ENCODE assay signal across 17 cellular contexts in genomic region chr6:85453490-85453889, GRCh38. TPM values are rescaled to one million over a fixed set of nuclear protein-coding genes. Genes with fewer than 3 reads are reported as not detected.
DNase-seq lines count a peak whose midpoint lies in the region; ATAC-seq lines count a peak whose summit lies in the region.
"Had no signal": no experiment of that assay in that cellular context is flagged by ENCODE, and none has a peak within 500 bp of the region (broad histone marks: within the 10 kb centered on the region; RNA-seq: fewer than 3 reads in every experiment).

No MANE protein-coding gene starts in this region.

- 63 to 82% methylated on average over 2 of the region's 2 CpGs for WGBS in GM23248 (ENCODE audit: low coverage in 1 of 2, low lambda C conversion rate in 2 of 2, missing lambda C conversion rate in 2 of 2), 2 experiments

- ATAC-seq in activated CD8-positive, alpha-beta memory T cell treated with anti-CD3 and anti-CD28 coated beads, Interleukin-2, amount 10 ng/mL, durations not matched to agents 7 days and 5 days: no peak
- ATAC-seq in GM21717 (IDR thresholded peaks at IDR 0.05; ENCODE audit: unreplicated experiment) (no peak), HG03378 (IDR thresholded peaks at IDR 0.05; ENCODE audit: unreplicated experiment) (no peak), HG03460 (IDR thresholded peaks at IDR 0.05; ENCODE audit: unreplicated experiment) (no peak)

- peaks cover 93% of the 10 kb centered on the region for H3K79me2 ChIP-seq in GM23248 (ENCODE audit: insufficient read depth)

- peak overlapping the region; percentile 91; the same call in 1 of the 2 replicates for H3K9ac ChIP-seq in GM23248
- H3K9ac ChIP-seq in adipocyte (ENCODE audit: low read length): no peak overlapping the region
- peak overlapping the region; percentile 99 for H3K9ac ChIP-seq in skeletal muscle satellite cell (ENCODE audit: low read depth, low read length)

- H3K27me3 Mint-ChIP-seq in activated CD8-positive, alpha-beta memory T cell treated with anti-CD3 and anti-CD28 coated beads, Interleukin-2, amount 10 ng/mL, durations not matched to agents 7 days and 5 days: peaks cover 11% of the 10 kb centered on the region

- peak overlapping the region; percentile 94 for H3K27ac Mint-ChIP-seq in activated CD8-positive, alpha-beta memory T cell treated with anti-CD3 and anti-CD28 coated beads, Interleukin-2, amount 10 ng/mL, durations not matched to agents 7 days and 5 days
- H3K27ac Mint-ChIP-seq: activated CD4-positive, alpha-beta T cell treated with anti-CD3 and anti-CD28 coated beads, Interleukin-2, amount 10 ng/mL, durations not matched to agents 7 days and 5 days; H9 had no signal

- H3K27me3 ChIP-seq in GM23248 (replicated peaks; ENCODE audit: insufficient read depth) (no peaks in the 10 kb centered on the region), adipocyte (replicated peaks; ENCODE audit: control insufficient read depth, insufficient read depth, low read length) (no peaks in the 10 kb centered on the region), skeletal muscle satellite cell (ENCODE audit: control insufficient read depth, insufficient read depth, low read length) (no peaks in the 10 kb centered on the region)

- H3K4me3 Mint-ChIP-seq in activated CD8-positive, alpha-beta memory T cell treated with anti-CD3 and anti-CD28 coated beads, Interleukin-2, amount 10 ng/mL, durations not matched to agents 7 days and 5 days: peak overlapping the region; percentile 92
- H3K4me3 Mint-ChIP-seq: activated CD4-positive, alpha-beta T cell treated with anti-CD3 and anti-CD28 coated beads, Interleukin-2, amount 10 ng/mL, durations not matched to agents 7 days and 5 days; H9 had no signal

- no peaks in the 10 kb centered on the region for H3K9me3 Mint-ChIP-seq in activated CD8-positive, alpha-beta memory T cell treated with anti-CD3 and anti-CD28 coated beads, Interleukin-2, amount 10 ng/mL, durations not matched to agents 7 days and 5 days (ENCODE audit: low read depth)
- H3K9me3 Mint-ChIP-seq: activated CD4-positive, alpha-beta T cell treated with anti-CD3 and anti-CD28 coated beads, Interleukin-2, amount 10 ng/mL, durations not matched to agents 7 days and 5 days; H9 had no signal

- H3K4me3 ChIP-seq in GM23248: peak overlapping the region; percentile 96
- peak overlapping the region; percentile 97 for H3K4me3 ChIP-seq in adipocyte (ENCODE audit: low read length)
- peak overlapping the region; percentile 97 for H3K4me3 ChIP-seq in skeletal muscle satellite cell (ENCODE audit: low read length)
- H3K4me3 ChIP-seq: colonic mucosa, lung had no signal

- H3K4me1 Mint-ChIP-seq in activated CD8-positive, alpha-beta memory T cell treated with anti-CD3 and anti-CD28 coated beads, Interleukin-2, amount 10 ng/mL, durations not matched to agents 7 days and 5 days: peaks cover 77% of the 10 kb centered on the region

- H3K36me3 ChIP-seq in GM23248 (ENCODE audit: low read depth) (peaks cover 13% of the 10 kb centered on the region; the same call in 1 of the 2 replicates), adipocyte (ENCODE audit: control insufficient read depth, insufficient read depth, low read length, severe bottlenecking) (no peaks in the 10 kb centered on the region), skeletal muscle satellite cell (ENCODE audit: insufficient read depth, low read length) (peaks cover 77% of the 10 kb centered on the region)
- H3K36me3 ChIP-seq: colonic mucosa had no signal

- H2AFZ ChIP-seq in GM23248: no peak overlapping the region

- CTCF ChIA-PET in activated CD8-positive, alpha-beta memory T cell treated with anti-CD3 and anti-CD28 coated beads, Interleukin-2, amount 10 ng/mL, durations not matched to agents 7 days and 5 days (lab: Charles Lee): interaction anchor here (1.8 to 7.6 kb wide), 2 partner anchors 9 to 28 kb away, joined by 4 to 95 read pairs; no protein-coding TSS in a partner anchor

- H3K4me1 ChIP-seq in GM23248 (ENCODE audit: insufficient read depth) (peaks cover 63% of the 10 kb centered on the region), adipocyte (ENCODE audit: control insufficient read depth, insufficient read depth, low read length) (peaks cover 39% of the 10 kb centered on the region), skeletal muscle satellite cell (ENCODE audit: control insufficient read depth, insufficient read depth, low read length) (peaks cover 60% of the 10 kb centered on the region)

- peaks cover 75% of the 10 kb centered on the region for H3F3A ChIP-seq in GM23248 (ENCODE audit: insufficient read depth)

- peak; percentile 52 for DNase-seq in activated CD8-positive, alpha-beta memory T cell treated with anti-CD3 and anti-CD28 coated beads, Interleukin-2, amount 10 ng/mL, durations not matched to agents 7 days and 5 days
- no peak for DNase-seq in activated CD8-positive, alpha-beta memory T cell treated with anti-CD3 and anti-CD28 coated beads for 24 hours
- DNase-seq in GM23248 (no peak), adipocyte (ENCODE audit: low read depth) (no peak)
- DNase-seq: activated CD4-positive, alpha-beta T cell treated with anti-CD3 and anti-CD28 coated beads, Interleukin-2, amount 10 ng/mL, durations not matched to agents 7 days and 5 days; colonic mucosa; EL; H9; NCI-H1048; occipital lobe; T-helper 1 cell; trophoblast cell had no signal

- no peaks in the 10 kb centered on the region for H3K9me2 ChIP-seq in GM23248 (ENCODE audit: insufficient read depth)

- H3K27ac ChIP-seq in GM23248: no peak overlapping the region
- H3K27ac ChIP-seq: colonic mucosa had no signal

- H3K4me2 ChIP-seq in GM23248 (ENCODE audit: unreplicated experiment) (peak overlapping the region; percentile 93), skeletal muscle satellite cell (ENCODE audit: low read length) (peak overlapping the region; percentile 80)

- H4K20me1 ChIP-seq in GM23248 (ENCODE audit: insufficient read depth): 0 out of 2 replicates have a peak, but pooled peaks cover 8% of the 10 kb centered on the region

- H3K9me3 ChIP-seq in GM23248 (ENCODE audit: low read depth) (no peaks in the 10 kb centered on the region), adipocyte (ENCODE audit: control insufficient read depth, low read length) (no peaks in the 10 kb centered on the region), skeletal muscle satellite cell (replicated peaks; ENCODE audit: low read length) (no peaks in the 10 kb centered on the region)
- H3K9me3 ChIP-seq: colonic mucosa had no signal

- H3K36me3 Mint-ChIP-seq in activated CD8-positive, alpha-beta memory T cell treated with anti-CD3 and anti-CD28 coated beads, Interleukin-2, amount 10 ng/mL, durations not matched to agents 7 days and 5 days: peaks cover 31% of the 10 kb centered on the region

- in situ Hi-C loops in GM23248 (cut with MboI): no loop called here

RNA-seq across cellular contexts. Expression of gene NT5E, which starts 3.6 kb away (rescaled TPM):
- 10 to 100 TPM; 17.3 to 24.1 TPM for total RNA-seq in activated CD8-positive, alpha-beta memory T cell treated with anti-CD3 and anti-CD28 coated beads, Interleukin-2, amount 10 ng/mL, durations not matched to agents 7 days and 5 days
- 264 and 293 TPM in 2 replicates for total RNA-seq in GM23248 (2014; rRNA removed; shearing (Covaris generic))
- polyA plus RNA-seq in GM23248 (2016; fragmentation: Nextera tagmentation; extraction: Ambion mirVana): 201 and 205 TPM in 2 replicates
- 342 and 377 TPM in 2 replicates for total RNA-seq in skeletal muscle satellite cell (2012; rRNA removed)

Comparison
In these comparisons a context has a peak if more than half of its experiments do, and no peak if none do; other contexts are left out.
1. RNA of gene NT5E, which starts 3.6 kb away (total RNA-seq): 264 to 293 TPM in GM23248; 17.3 to 24.1 TPM in activated CD8-positive, alpha-beta memory T cell treated with anti-CD3 and anti-CD28 coated beads, Interleukin-2, amount 10 ng/mL, durations not matched to agents 7 days and 5 days; every median in the first group is over 10 times any median in the second.
2. Peak in every context shown above with its lines, with median percentiles within 50 percentile points of each other: H3K4me3 ChIP-seq.